Comparison of ENCODE assay signal across 8 cellular contexts in the genomic region with DNA sequence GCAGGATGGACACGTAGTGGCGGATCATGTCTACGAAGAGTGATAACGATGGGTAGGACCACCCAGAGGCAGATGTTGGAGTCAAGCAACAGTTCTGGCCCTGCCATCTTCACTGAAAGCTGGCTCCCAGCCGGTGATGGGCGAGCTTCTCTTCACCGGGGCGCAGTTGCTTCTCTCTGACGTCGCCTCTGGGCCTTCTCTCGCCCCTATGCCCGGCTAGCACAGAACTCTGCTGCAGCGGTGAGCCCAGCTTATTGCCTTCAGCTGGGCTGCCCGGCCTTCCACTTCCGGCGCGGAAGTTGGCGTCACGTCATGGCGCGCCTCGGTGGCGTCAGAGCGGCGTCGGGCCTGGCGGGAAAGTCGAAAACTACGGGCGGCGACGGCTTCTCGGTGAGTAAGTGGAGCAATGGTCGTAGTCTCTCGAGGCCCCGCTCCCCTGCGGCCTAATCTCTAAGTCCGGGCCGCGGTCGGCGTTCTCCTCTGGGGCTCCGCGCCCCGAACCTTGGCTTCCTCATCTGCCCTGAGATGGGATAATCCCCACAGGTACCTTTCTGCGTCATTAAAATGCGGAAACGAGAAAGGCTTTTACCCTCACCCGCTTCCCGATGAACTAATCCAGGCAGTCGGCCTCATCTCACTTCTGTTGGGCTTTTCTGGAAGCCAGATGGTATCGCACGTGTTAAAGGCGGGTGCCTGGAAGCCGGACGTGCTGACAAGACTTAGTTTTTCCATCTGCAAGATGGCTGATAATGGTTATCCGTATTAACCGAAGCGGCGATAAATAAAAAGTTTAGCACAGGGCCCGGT. TPM values are rescaled to one million over a fixed set of nuclear protein-coding genes. Genes with fewer than 3 reads are reported as not detected.
DNase-seq lines count a peak whose midpoint lies in the region; ATAC-seq and TF ChIP-seq lines count a peak whose summit lies in the region.

TSS of gene FANCD2 (plus strand) at position 354 of the 807 bp plus-strand sequence. CDS start 2,221 bp downstream, outside the sequence.

- peak within 1 kb of the TSS; percentile 90 for H3K4me3 ChIP-seq in AG04450 (ENCODE audit: low read depth, low read length)

- CTCF ChIA-PET in AG04450 (lab: Charles Lee), result interaction anchor here (0.6 kb wide), 1 partner anchor 195 kb away, joined by 4 read pairs; no protein-coding TSS in a partner anchor

- TF ChIP-seq CTCF in AG04450 (IDR thresholded peaks at IDR 0.05; ENCODE audit: low read depth, low read length), result no peak

- POLR2A ChIA-PET in AG04450 (lab: Yijun Ruan, JAX), result interaction anchor here (0.6 to 1.3 kb wide), 6 partner anchors 11 to 646 kb away, joined by 3 to 11 read pairs (median 4); partner anchors contain the start of gene EMC3

- no peaks in the 10 kb centered on the region; the same call in 1 of the 2 replicates for H3K9me3 ChIP-seq in AG04450 (ENCODE audit: control insufficient read depth, insufficient read depth, low read length)

- H3K27ac ChIP-seq in AG04450 (ENCODE audit: low read depth, low read length) (peak within 1 kb of the TSS; percentile 65), caudate nucleus (ENCODE audit: low read depth, low read length) (no peak within 1 kb of the TSS)

- DNase-seq in AG04450 (ENCODE audit: low read depth, low spot score) (peak; percentile 55), NCI-H345 (lab: John Stamatoyannopoulos, UW) (peak; percentile 75), caudate nucleus (lab: John Stamatoyannopoulos, UW) (peak in 59 of 61 donors; percentile 31 to 90 (median 78)), iris pigment epithelial cell (ENCODE audit: low read depth) (peak; percentile 87)
- peak; percentile 76 to 88 (median 84) for DNase-seq in activated CD4-positive, CD25-positive, alpha-beta regulatory T cell (lab: John Stamatoyannopoulos, UW)
- DNase-seq in stimulated activated CD4-positive, alpha-beta T cell treated with anti-CD3 and anti-CD28 coated beads, Interleukin-12 subunit alpha, Interleukin-12 subunit beta, amount 100 ng/mL, for 24 hours (ENCODE audit: low read depth in 2 of 2), result peak; percentile 88 to 90

- H3K27me3 ChIP-seq in AG04450 (ENCODE audit: control insufficient read depth, insufficient read depth, low read length), result no peaks in the 10 kb centered on the region

- ATAC-seq in GM18868 (IDR thresholded peaks at IDR 0.05; ENCODE audit: unreplicated experiment) (peak; percentile 95), HG03097 (IDR thresholded peaks at IDR 0.05; ENCODE audit: low FRiP score, unreplicated experiment) (peak; percentile 65)

RNA-seq across cellular contexts. Expression of gene FANCD2, which starts in this region (rescaled TPM):
- 3.6 and 5.4 TPM in 2 replicates for polyA plus RNA-seq in AG04450 (2011; rRNA removed)
- polyA minus RNA-seq in AG04450 (2011; rRNA and poly(A)+ RNA removed), result 9.1 and 9.7 TPM in 2 replicates
